ENCODE assay signal across 24 cellular contexts in the genomic region with DNA sequence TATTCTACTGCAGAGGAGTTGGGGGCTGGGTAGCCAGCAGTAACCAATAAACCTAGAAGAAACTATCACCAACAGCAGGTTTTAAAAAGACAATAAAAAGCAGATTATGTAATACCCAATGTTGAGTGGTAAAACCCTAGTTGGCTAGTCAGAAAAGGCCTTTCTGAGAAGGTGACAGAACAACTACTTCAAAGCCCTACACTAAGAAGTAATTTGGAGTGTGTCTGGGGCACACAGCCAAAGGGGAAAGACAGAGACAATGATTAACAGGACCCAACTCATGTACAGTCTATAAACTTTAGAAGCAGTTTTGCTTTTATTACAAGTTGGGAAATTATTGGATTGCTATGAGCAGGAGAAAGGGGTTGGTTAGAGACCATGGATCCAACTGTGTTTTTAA.
DNase-seq lines count a peak whose midpoint lies in the region; ATAC-seq, FAIRE-seq and TF ChIP-seq lines count a peak whose summit lies in the region.
"Had no signal": no experiment of that assay in that cellular context is flagged by ENCODE, and none has a peak within 500 bp of the region (broad histone marks: within the 10 kb centered on the region; RNA-seq: fewer than 3 reads in every experiment).

No MANE protein-coding gene starts in this region.

- H3K4me1 Mint-ChIP-seq in stimulated activated effector memory CD8-positive, alpha-beta T cell treated with anti-CD3 and anti-CD28 coated beads, Interleukin-12 subunit alpha, Interleukin-12 subunit beta, amount 100 ng/mL, for 72 hours: peaks cover 10% of the 10 kb centered on the region
- H3K4me1 Mint-ChIP-seq: GM23338 had no signal

- H3K36me3 Mint-ChIP-seq in stimulated activated effector memory CD8-positive, alpha-beta T cell treated with anti-CD3 and anti-CD28 coated beads, Interleukin-12 subunit alpha, Interleukin-12 subunit beta, amount 100 ng/mL, for 72 hours: no peaks in the 10 kb centered on the region
- H3K36me3 Mint-ChIP-seq: CD4-positive, CD25-positive, alpha-beta regulatory T cell had no signal

- H3K4me3 ChIP-seq in A549: no peak overlapping the region
- no peak overlapping the region for H3K4me3 ChIP-seq in mucosa of descending colon
- no peak overlapping the region for H3K4me3 ChIP-seq in uterus
- H3K4me3 ChIP-seq: GM23338, HAP-1, PC-9 had no signal

- intact Hi-C loops in mucosa of descending colon (cut with DNase I, micrococcal nuclease) (no loop called here), uterus (cut with DNase I; ENCODE audit: low total_unique reads) (no loop called here), Right ventricle myocardium inferior (cut with DNase I) (no loop called here)

- DNase-seq in A549 (ENCODE audit: low read depth in 1 of 2, low spot score in 1 of 2) (peak in 1 of 2 experiments; percentile 32), M059J (ENCODE audit: low read depth) (peak; percentile 52), kidney glomerular epithelial cell (lab: John Stamatoyannopoulos, UW) (peak; percentile 28), mucosa of descending colon (peak in 2 of 3 donors; percentile 31 to 85), uterus (no peak), Right ventricle myocardium inferior (ENCODE audit: missing footprints) (no peak)
- DNase-seq in stimulated activated effector memory CD8-positive, alpha-beta T cell treated with anti-CD3 and anti-CD28 coated beads, Interleukin-12 subunit alpha, Interleukin-12 subunit beta, amount 100 ng/mL, for 72 hours (ENCODE audit: low spot score in 2 of 2): no peak
- DNase-seq: BE2C; CD4-positive, CD25-positive, alpha-beta regulatory T cell; COR-L47; DMS 273 treated with DMSO at 0.1 percent for 48 hours; KBM-7; NCI-H1105; NCI-H1694; NCI-H2081; NCI-H510A; PC-9 had no signal

- no peak overlapping the region for H3K27ac Mint-ChIP-seq in stimulated activated effector memory CD8-positive, alpha-beta T cell treated with anti-CD3 and anti-CD28 coated beads, Interleukin-12 subunit alpha, Interleukin-12 subunit beta, amount 100 ng/mL, for 72 hours
- H3K27ac Mint-ChIP-seq: CD4-positive, CD25-positive, alpha-beta regulatory T cell; GM23338 had no signal

- H3K9me3 ChIP-seq in A549 (0 out of 3 replicates have a peak, but pooled peaks cover 3% of the 10 kb centered on the region), mucosa of descending colon (no peaks in the 10 kb centered on the region), uterus (no peaks in the 10 kb centered on the region)
- H3K9me3 ChIP-seq: BE2C, HAP-1 had no signal

- FAIRE-seq in A549 (lab: Jason Lieb, UNC): no peak
- FAIRE-seq: GM12892 had no signal

- peak overlapping the region; percentile 16 for H3K4me2 ChIP-seq in A549
- H3K4me2 ChIP-seq: GM23338, PC-9 had no signal

- no peak for TF ChIP-seq CTCF in A549 (IDR thresholded peaks at IDR 0.05)
- no peak for TF ChIP-seq CTCF in mucosa of descending colon (IDR thresholded peaks at IDR 0.05)
- no peak for TF ChIP-seq CTCF in uterus (IDR thresholded peaks at IDR 0.05)

- H3K27ac ChIP-seq in A549 (peak overlapping the region; percentile 21 to 48; a peak in 3 of 6 replicates), uterus (no peak overlapping the region)
- H3K27ac ChIP-seq: HL-60, PC-9, RWPE1 had no signal

- no peaks in the 10 kb centered on the region for H3K36me3 ChIP-seq in mucosa of descending colon (ENCODE audit: low read depth)
- H3K36me3 ChIP-seq in uterus: no peaks in the 10 kb centered on the region
- H3K36me3 ChIP-seq: BE2C, HAP-1 had no signal

- TF ChIP-seq POLR2A in A549 (IDR thresholded peaks at IDR 0.05; ENCODE audit: low read length) (no peak), uterus (IDR thresholded peaks at IDR 0.05) (no peak)

- H3K4me1 ChIP-seq in A549: peaks cover 38% of the 10 kb centered on the region
- peaks cover 4% of the 10 kb centered on the region for H3K4me1 ChIP-seq in mucosa of descending colon (ENCODE audit: low read depth)
- no peaks in the 10 kb centered on the region for H3K4me1 ChIP-seq in uterus
- H3K4me1 ChIP-seq: HAP-1 had no signal

- H3K9me3 Mint-ChIP-seq in stimulated activated effector memory CD8-positive, alpha-beta T cell treated with anti-CD3 and anti-CD28 coated beads, Interleukin-12 subunit alpha, Interleukin-12 subunit beta, amount 100 ng/mL, for 72 hours: no peaks in the 10 kb centered on the region
- H3K9me3 Mint-ChIP-seq: GM23338 had no signal

- POLR2A ChIA-PET in A549 (lab: Yijun Ruan, JAX): no interaction called here

- no peaks in the 10 kb centered on the region for H3K27me3 ChIP-seq in uterus
- H3K27me3 ChIP-seq: BE2C had no signal

- ATAC-seq in A549 (peak in 1 of 2 experiments; percentile 34; a peak in 2 of 6 replicates), mucosa of descending colon (peak; percentile 94), HG02885 (IDR thresholded peaks at IDR 0.05; ENCODE audit: poor library complexity, unreplicated experiment) (no peak), Right ventricle myocardium inferior (no peak)
- no peak for ATAC-seq in stimulated activated effector memory CD8-positive, alpha-beta T cell treated with anti-CD3 and anti-CD28 coated beads, Interleukin-12 subunit alpha, Interleukin-12 subunit beta, amount 100 ng/mL, for 72 hours
- ATAC-seq: GM23338, SK-N-SH treated with all-trans-retinoic acid at 6 μM for 48 hours had no signal

- TF ChIP-seq EP300 in A549 (IDR thresholded peaks at IDR 0.05): no peak

- no peak overlapping the region for H3K4me3 Mint-ChIP-seq in stimulated activated effector memory CD8-positive, alpha-beta T cell treated with anti-CD3 and anti-CD28 coated beads, Interleukin-12 subunit alpha, Interleukin-12 subunit beta, amount 100 ng/mL, for 72 hours
- H3K4me3 Mint-ChIP-seq: CD4-positive, CD25-positive, alpha-beta regulatory T cell; GM23338 had no signal

- no peak for TF ChIP-seq RAD21 in A549 (conservative IDR thresholded peaks at IDR 0.05 in 1 of 2, IDR thresholded peaks at IDR 0.05 in 1 of 2)

- CTCF ChIA-PET in A549 (lab: Yijun Ruan, JAX): no interaction called here

TF ChIP-seq in A549, 52 proteins besides CTCF, POLR2A, EP300 and RAD21:
- TF ChIP-seq KDM1A (IDR thresholded peaks at IDR 0.05; ENCODE audit: low read depth): no peak
- 0 out of 3 replicates have a peak, but pooled peaks have one; percentile 9 for TF ChIP-seq SMC3 (IDR thresholded peaks at IDR 0.05)
- TF ChIP-seq POLR2AphosphoS2 (conservative IDR thresholded peaks at IDR 0.05; ENCODE audit: low read length): no peak
- TF ChIP-seq NR3C1 (IDR thresholded peaks at IDR 0.05): no peak
- TF ChIP-seq CEBPB (IDR thresholded peaks at IDR 0.05): peak in 1 of 2 experiments; percentile 13; a peak in 1 of 4 replicates
- TF ChIP-seq, protein P1, sequence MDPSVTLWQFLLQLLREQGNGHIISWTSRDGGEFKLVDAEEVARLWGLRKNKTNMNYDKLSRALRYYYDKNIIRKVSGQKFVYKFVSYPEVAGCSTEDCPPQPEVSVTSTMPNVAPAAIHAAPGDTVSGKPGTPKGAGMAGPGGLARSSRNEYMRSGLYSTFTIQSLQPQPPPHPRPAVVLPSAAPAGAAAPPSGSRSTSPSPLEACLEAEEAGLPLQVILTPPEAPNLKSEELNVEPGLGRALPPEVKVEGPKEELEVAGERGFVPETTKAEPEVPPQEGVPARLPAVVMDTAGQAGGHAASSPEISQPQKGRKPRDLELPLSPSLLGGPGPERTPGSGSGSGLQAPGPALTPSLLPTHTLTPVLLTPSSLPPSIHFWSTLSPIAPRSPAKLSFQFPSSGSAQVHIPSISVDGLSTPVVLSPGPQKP (IDR thresholded peaks at IDR 0.05; ENCODE audit: low read depth, low read length): no peak
TF ChIP-seq in A549: peak in this region for 2.

Comparison
In these comparisons a context has a peak if more than half of its experiments do, and no peak if none do; other contexts are left out.
1. DNase-seq: peak in M059J (single experiment), kidney glomerular epithelial cell (single experiment) and mucosa of descending colon (2 of 3); none in uterus (0 of 2), stimulated activated effector memory CD8-positive, alpha-beta T cell treated with anti-CD3 and anti-CD28 coated beads, Interleukin-12 subunit alpha, Interleukin-12 subunit beta, amount 100 ng/mL, for 72 hours (0 of 2) and Right ventricle myocardium inferior (single experiment).
2. H3K27ac ChIP-seq: peak in A549 (2 of 2); none in uterus (0 of 2).